In genomic region chr20:50731055-50731929, GRCh38 we compare ENCODE assay signal across 1 cellular context.
TF ChIP-seq lines count a peak whose summit lies in the region.

Gene PARD6B, plus strand, starts transcription at chr20:50731580. Its CDS starts 207 bp downstream, at chr20:50731787.

TF ChIP-seq in HepG2, 621 proteins besides CTCF, POLR2A, EP300 and RAD21 (continued from another document and continues in another):
- TF ChIP-seq SNAPC4 (CRISPR knock-in tag; IDR thresholded peaks at IDR 0.05) (no peak), GFI1 (CRISPR knock-in tag; IDR thresholded peaks at IDR 0.05; ENCODE audit: borderline replicate concordance) (peak; percentile 90; the same call in 1 of the 2 replicates), ZNF644 (CRISPR knock-in tag; IDR thresholded peaks at IDR 0.05; ENCODE audit: low read depth) (no peak), AFF4 (CRISPR knock-in tag; IDR thresholded peaks at IDR 0.05) (peak; percentile 80; the same call in 1 of the 2 replicates), ZSCAN25 (CRISPR knock-in tag; IDR thresholded peaks at IDR 0.05) (peak; percentile 90), ZNF468 (CRISPR knock-in tag; IDR thresholded peaks at IDR 0.05) (no peak), ZNF83 (CRISPR knock-in tag; IDR thresholded peaks at IDR 0.05; ENCODE audit: borderline replicate concordance) (peak; percentile 85; the same call in 1 of the 2 replicates), ZNF136 (CRISPR knock-in tag; IDR thresholded peaks at IDR 0.05; ENCODE audit: low read depth) (peak; percentile 71), ZNF513 (CRISPR knock-in tag; conservative IDR thresholded peaks at IDR 0.05) (0 out of 2 replicates have a peak, but pooled peaks have one; percentile 13), SNAPC2 (CRISPR knock-in tag; IDR thresholded peaks at IDR 0.05) (no peak), SMARCE1 (IDR thresholded peaks at IDR 0.05; ENCODE audit: borderline replicate concordance) (no peak), ZSCAN12 (CRISPR knock-in tag; IDR thresholded peaks at IDR 0.05) (0 out of 2 replicates have a peak, but pooled peaks have one; percentile 76), KAT8 (CRISPR knock-in tag; IDR thresholded peaks at IDR 0.05) (peak; percentile 66; the same call in 1 of the 2 replicates), ZBTB14 (CRISPR knock-in tag; IDR thresholded peaks at IDR 0.05) (peak; percentile 99), ZNF317 (CRISPR knock-in tag; IDR thresholded peaks at IDR 0.05) (no peak), ZNF503 (CRISPR knock-in tag; IDR thresholded peaks at IDR 0.05) (no peak; the same call in 1 of the 2 replicates), ZFP36 (IDR thresholded peaks at IDR 0.05; ENCODE audit: borderline replicate concordance, low read depth, low read length, partially characterized antibody) (no peak), HOXA5 (CRISPR knock-in tag; IDR thresholded peaks at IDR 0.05) (no peak; the same call in 1 of the 2 replicates), TEAD2 (CRISPR knock-in tag; IDR thresholded peaks at IDR 0.05) (0 out of 2 replicates have a peak, but pooled peaks have one; percentile 44), ZNF674 (CRISPR knock-in tag; IDR thresholded peaks at IDR 0.05; ENCODE audit: low read depth) (no peak), MTERF4 (CRISPR knock-in tag; IDR thresholded peaks at IDR 0.05) (peak; percentile 99), DNMT1 (CRISPR knock-in tag; IDR thresholded peaks at IDR 0.05) (peak; percentile 90), ZNF607 (CRISPR knock-in tag; IDR thresholded peaks at IDR 0.05; ENCODE audit: borderline replicate concordance) (peak; percentile 95), AHDC1 (CRISPR knock-in tag; IDR thresholded peaks at IDR 0.05; ENCODE audit: borderline replicate concordance) (peak; percentile 39; the same call in 1 of the 2 replicates), BRD4 (CRISPR knock-in tag; IDR thresholded peaks at IDR 0.05) (peak; percentile 86), SRY (CRISPR knock-in tag; IDR thresholded peaks at IDR 0.05) (peak; percentile 96), ZKSCAN1 (IDR thresholded peaks at IDR 0.05; ENCODE audit: low read length) (no peak; the same call in none of the 2 replicates), ZNF274 (CRISPR knock-in tag; IDR thresholded peaks at IDR 0.05) (peak; percentile 91), ZNF256 (CRISPR knock-in tag; conservative IDR thresholded peaks at IDR 0.05) (peak; percentile 78; the same call in 1 of the 2 replicates), ZFY (CRISPR knock-in tag; IDR thresholded peaks at IDR 0.05) (peak; percentile 97), KDM5B (CRISPR knock-in tag; IDR thresholded peaks at IDR 0.05; ENCODE audit: borderline replicate concordance) (no peak; the same call in none of the 2 replicates), TFE3 (CRISPR knock-in tag; IDR thresholded peaks at IDR 0.05) (peak; percentile 70), ZSCAN31 (CRISPR knock-in tag; IDR thresholded peaks at IDR 0.05; ENCODE audit: low read depth) (peak; percentile 23; the same call in 1 of the 2 replicates), AHR (CRISPR knock-in tag; IDR thresholded peaks at IDR 0.05) (no peak; the same call in 1 of the 2 replicates), NCOA1 (CRISPR knock-in tag; IDR thresholded peaks at IDR 0.05) (no peak), ETV6 (CRISPR knock-in tag; conservative IDR thresholded peaks at IDR 0.05) (peak; percentile 82; the same call in 1 of the 2 replicates), ZMYM3 (CRISPR knock-in tag; IDR thresholded peaks at IDR 0.05) (no peak), TAF1 (CRISPR knock-in tag; IDR thresholded peaks at IDR 0.05) (peak; percentile 95)
